Comparison of ENCODE assay signal across 11 cellular contexts in the genomic region with DNA sequence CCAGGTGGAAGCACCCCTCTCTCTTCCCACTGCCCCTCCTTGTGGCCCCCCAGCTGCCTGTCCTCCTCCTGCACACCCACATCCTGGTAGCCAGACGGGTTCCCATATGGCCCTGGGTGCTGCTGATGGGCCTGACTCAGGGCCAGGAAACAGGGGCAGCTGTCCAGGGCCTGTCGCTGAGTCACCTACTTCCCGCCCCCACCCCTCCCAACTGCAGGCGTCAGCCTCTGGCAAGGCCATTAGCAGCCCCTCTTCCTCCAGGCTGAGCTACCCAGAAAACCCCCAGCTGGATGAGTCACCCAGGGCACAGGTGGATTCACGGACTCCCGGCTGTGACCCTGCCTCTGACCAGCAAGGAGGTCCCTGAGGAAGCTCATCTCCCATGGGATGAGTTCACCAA. TPM values are rescaled to one million over a fixed set of nuclear protein-coding genes. Genes with fewer than 3 reads are reported as not detected.
DNase-seq lines count a peak whose midpoint lies in the region; ATAC-seq and TF ChIP-seq lines count a peak whose summit lies in the region.
"Had no signal": no experiment of that assay in that cellular context is flagged by ENCODE, and none has a peak within 500 bp of the region (broad histone marks: within the 10 kb centered on the region; RNA-seq: fewer than 3 reads in every experiment).

No MANE protein-coding gene starts in this region.

- DNase-seq in COLO668 (lab: John Stamatoyannopoulos, UW; ENCODE audit: unreplicated experiment) (peak; percentile 26), NB4 (ENCODE audit: low read depth) (peak; percentile 85), brain pericyte (ENCODE audit: low read depth, low spot score) (peak; percentile 26), left lung (peak; percentile 37 to 57), prostate gland (ENCODE audit: low spot score) (no peak), stomach (no peak), tibial nerve (ENCODE audit: low spot score in 2 of 2) (no peak)

- 14% methylated on average over 5 of the region's 6 CpGs for WGBS in prostate gland
- 12 to 19% (median 18%) methylated on average over 3 to 6 of the region's 6 CpGs for WGBS in stomach, 5 donors
- 17 to 28% methylated on average over 4 to 5 of the region's 6 CpGs for WGBS in tibial nerve, 2 donors

- no peaks in the 10 kb centered on the region for H3K4me1 ChIP-seq in left lung
- H3K4me1 ChIP-seq in prostate gland (replicated peaks): no peaks in the 10 kb centered on the region
- H3K4me1 ChIP-seq in stomach: peaks cover 0 to 7% (median 0%) of the 10 kb centered on the region in 4 donors
- H3K4me1 ChIP-seq in tibial nerve: no peaks in the 10 kb centered on the region
- H3K4me1 ChIP-seq: transverse colon had no signal

- TF ChIP-seq POLR2A in NB4 (IDR thresholded peaks at IDR 0.05; ENCODE audit: extremely low read depth, insufficient read length) (no peak), prostate gland (IDR thresholded peaks at IDR 0.05) (no peak), stomach (IDR thresholded peaks at IDR 0.05) (no peak), tibial nerve (IDR thresholded peaks at IDR 0.05) (no peak)

- H3K9me3 ChIP-seq in left lung (peaks cover 0 to 7% of the 10 kb centered on the region in 2 donors), prostate gland (no peaks in the 10 kb centered on the region), stomach (peaks cover 0 to 15% (median 11%) of the 10 kb centered on the region in 4 donors), tibial nerve (peaks cover 0 to 14% (median 0%) of the 10 kb centered on the region in 4 donors)
- H3K9me3 ChIP-seq: transverse colon had no signal

- ATAC-seq in left lung: peak; percentile 79
- ATAC-seq in HG03460 (IDR thresholded peaks at IDR 0.05; ENCODE audit: unreplicated experiment): no peak

- TF ChIP-seq CTCF in NB4 (IDR thresholded peaks at IDR 0.05; ENCODE audit: low read depth, low read length) (no peak), left lung (IDR thresholded peaks at IDR 0.05) (no peak), prostate gland (IDR thresholded peaks at IDR 0.05) (no peak), stomach (IDR thresholded peaks at IDR 0.05) (no peak), tibial nerve (IDR thresholded peaks at IDR 0.05) (no peak)

- H3K36me3 ChIP-seq in left lung: no peaks in the 10 kb centered on the region
- no peaks in the 10 kb centered on the region for H3K36me3 ChIP-seq in prostate gland
- H3K36me3 ChIP-seq in stomach: no peaks in the 10 kb centered on the region
- H3K36me3 ChIP-seq in tibial nerve: no peaks in the 10 kb centered on the region
- H3K36me3 ChIP-seq: transverse colon had no signal

- intact Hi-C loops in left lung (cut with DNase I): no loop called here
- intact Hi-C loops in prostate gland (cut with DNase I): no loop called here
- intact Hi-C loops in stomach (cut with DNase I; ENCODE audit: low total_unique reads): no loop called here

- H3K27ac ChIP-seq in left lung: no peak overlapping the region
- H3K27ac ChIP-seq in prostate gland: no peak overlapping the region
- H3K27ac ChIP-seq in stomach: no peak overlapping the region
- no peak overlapping the region for H3K27ac ChIP-seq in tibial nerve
- H3K27ac ChIP-seq: transverse colon had no signal

- H3K4me3 ChIP-seq in NB4 (ENCODE audit: low read depth, low read length): no peak overlapping the region
- no peak overlapping the region for H3K4me3 ChIP-seq in left lung
- no peak overlapping the region for H3K4me3 ChIP-seq in prostate gland
- H3K4me3 ChIP-seq in stomach: no peak overlapping the region
- H3K4me3 ChIP-seq in tibial nerve: no peak overlapping the region
- H3K4me3 ChIP-seq: transverse colon had no signal

- H3K27me3 ChIP-seq in left lung (peaks cover 0 to 11% of the 10 kb centered on the region in 2 donors), prostate gland (replicated peaks; ENCODE audit: insufficient read depth) (no peaks in the 10 kb centered on the region), stomach (peaks cover 0 to 35% (median 0%) of the 10 kb centered on the region in 3 donors), tibial nerve (peaks cover 0 to 2% of the 10 kb centered on the region in 2 donors)

- TF ChIP-seq EP300 in stomach (IDR thresholded peaks at IDR 0.05) (no peak), tibial nerve (IDR thresholded peaks at IDR 0.05) (no peak)

RNA-seq across cellular contexts. Expression of gene GAL, which starts 6.9 kb away (rescaled TPM):
- total RNA-seq in left lung: 1 to 10 TPM in 1 of 2 donors, not detected in 1; 1.4 TPM
- total RNA-seq in prostate gland: 1 to 10 TPM; 1.1 to 4.8 TPM
- 1 to 10 TPM in 1 of 5 donors, not detected in 4; 3.5 TPM for total RNA-seq in stomach
- polyA plus RNA-seq in stomach: 1 to 10 TPM in 2 of 3 donors, not detected in 1; 1.7 to 5.7 TPM
- total RNA-seq in tibial nerve: 1 to 10 TPM in 1 of 4 donors, not detected in 3; 3.3 TPM
- total RNA-seq: osteocyte; T-helper 2 cell treated with Interferon-gamma antibody and Interleukin-4, amounts not matched to agents 100 ng/mL and 5 ng/mL, for 36 hours had no signal

Comparison
In these comparisons a context has a peak if more than half of its experiments do, and no peak if none do; other contexts are left out.
1. DNase-seq: peak in COLO668 (single experiment), NB4 (single experiment), brain pericyte (single experiment) and left lung (2 of 2); none in prostate gland (single experiment), stomach (single experiment) and tibial nerve (0 of 2).